In genomic region chr19:57389730-57390598, GRCh38 we compare ENCODE assay signal across 1 cellular context.
TF ChIP-seq lines count a peak whose summit lies in the region.

Gene ZNF548 (plus strand): TSS chr19:57389854. CDS start chr19:57390100, 246 bp downstream.

TF ChIP-seq in K562, 482 proteins besides CTCF, POLR2A, EP300 and RAD21 (continued from another document and continues in another):
- TF ChIP-seq BRF2 (IDR thresholded peaks at IDR 0.05; ENCODE audit: borderline replicate concordance, insufficient read depth, insufficient read length) (no peak), GABPB2 (CRISPR knock-in tag; conservative IDR thresholded peaks at IDR 0.05) (no peak), ESRRB (CRISPR knock-in tag; IDR thresholded peaks at IDR 0.05; ENCODE audit: borderline replicate concordance) (no peak), GABPA (tag; conservative IDR thresholded peaks at IDR 0.05; ENCODE audit: low read depth) (peak; percentile 95), ETV1 (tag; conservative IDR thresholded peaks at IDR 0.05; ENCODE audit: low read depth) (peak; percentile 86), EZH2 (IDR thresholded peaks at IDR 0.05; ENCODE audit: borderline replicate concordance, low read depth, low read length) (no peak), MTA3 (IDR thresholded peaks at IDR 0.05; ENCODE audit: borderline replicate concordance) (peak; percentile 94), GTF2A2 (tag; IDR thresholded peaks at IDR 0.05) (no peak), HIVEP1 (CRISPR knock-in tag; IDR thresholded peaks at IDR 0.05) (no peak), ZNF280B (CRISPR knock-in tag; IDR thresholded peaks at IDR 0.05) (no peak), SIN3A (IDR thresholded peaks at IDR 0.05; ENCODE audit: borderline replicate concordance in 2 of 2, control insufficient read depth in 1 of 2, low read depth in 2 of 2, low read length in 2 of 2) (no peak; a peak in 1 of 4 replicates), KLF13 (tag; IDR thresholded peaks at IDR 0.05; ENCODE audit: borderline replicate concordance, low read depth) (no peak), ZNF184 (CRISPR knock-in tag; IDR thresholded peaks at IDR 0.05) (no peak), NFYB (IDR thresholded peaks at IDR 0.05; ENCODE audit: extremely low read depth, insufficient read length) (peak; percentile 52), ZNF12 (CRISPR knock-in tag; IDR thresholded peaks at IDR 0.05) (no peak), POLR2H (tag; IDR thresholded peaks at IDR 0.05; ENCODE audit: low read depth) (no peak), TFAM (CRISPR knock-in tag; conservative IDR thresholded peaks at IDR 0.05) (no peak), NELFE (IDR thresholded peaks at IDR 0.05; ENCODE audit: insufficient read depth, insufficient read length) (no peak), HMG20A (CRISPR knock-in tag; conservative IDR thresholded peaks at IDR 0.05) (no peak), RBM14 (IDR thresholded peaks at IDR 0.05; ENCODE audit: borderline replicate concordance, insufficient read depth, low read depth, low read length) (no peak), SAP30 (IDR thresholded peaks at IDR 0.05; ENCODE audit: borderline replicate concordance, insufficient read depth, low read depth, low read length, poor library complexity, severe bottlenecking) (no peak), ETS1 (conservative IDR thresholded peaks at IDR 0.05; ENCODE audit: control insufficient read depth, low read depth, low read length) (peak; percentile 56; the same call in 1 of the 2 replicates), ELK1 (CRISPR knock-in tag; IDR thresholded peaks at IDR 0.05) (no peak), ARID3A (IDR thresholded peaks at IDR 0.05; ENCODE audit: borderline replicate concordance, low read depth, low read length) (no peak), ZBTB40 (IDR thresholded peaks at IDR 0.05) (peak; percentile 90), ZBTB40 (CRISPR knock-in tag; IDR thresholded peaks at IDR 0.05) (no peak), MAX (CRISPR knock-in tag; IDR thresholded peaks at IDR 0.05) (no peak), CBX5 (IDR thresholded peaks at IDR 0.05; ENCODE audit: borderline replicate concordance, low read depth) (no peak), FOXK1 (CRISPR knock-in tag; IDR thresholded peaks at IDR 0.05; ENCODE audit: borderline replicate concordance) (peak; percentile 50; the same call in 1 of the 2 replicates), ZNF699 (CRISPR knock-in tag; IDR thresholded peaks at IDR 0.05; ENCODE audit: insufficient replicate concordance) (no peak), GATAD2B (IDR thresholded peaks at IDR 0.05; ENCODE audit: borderline replicate concordance) (no peak), MAFK (IDR thresholded peaks at IDR 0.05; ENCODE audit: low read length) (no peak), ATF6 (CRISPR knock-in tag; IDR thresholded peaks at IDR 0.05) (0 out of 2 replicates have a peak, but pooled peaks have one; percentile 34), TBL1XR1 (IDR thresholded peaks at IDR 0.05; ENCODE audit: low read length in 2 of 2) (peak; percentile 45 to 96; a peak in 2 of 4 replicates), ZFP1 (CRISPR knock-in tag; IDR thresholded peaks at IDR 0.05) (no peak), MXD1 (CRISPR knock-in tag; IDR thresholded peaks at IDR 0.05; ENCODE audit: borderline replicate concordance, poor library complexity, severe bottlenecking) (no peak), ZNF57 (CRISPR knock-in tag; IDR thresholded peaks at IDR 0.05) (peak; percentile 92), FIP1L1 (IDR thresholded peaks at IDR 0.05; ENCODE audit: low read depth, low read length, poor library complexity, severe bottlenecking) (no peak), SMAD4 (CRISPR knock-in tag; conservative IDR thresholded peaks at IDR 0.05) (no peak), L3MBTL2 (IDR thresholded peaks at IDR 0.05) (peak; percentile 35; the same call in 1 of the 2 replicates), JUNB (CRISPR knock-in tag; conservative IDR thresholded peaks at IDR 0.05) (peak; percentile 63; the same call in 1 of the 2 replicates), RCOR1 (IDR thresholded peaks at IDR 0.05; ENCODE audit: borderline replicate concordance in 1 of 2, low read depth in 2 of 2, low read length in 2 of 2) (peak; percentile 24 to 45; a peak in 1 of 4 replicates), RBBP5 (IDR thresholded peaks at IDR 0.05; ENCODE audit: borderline replicate concordance, insufficient read depth, low read length, poor library complexity, severe bottlenecking) (peak; percentile 64), POLR2B (IDR thresholded peaks at IDR 0.05; ENCODE audit: low read depth, partially characterized antibody) (peak; percentile 39)
